ENCODE assay signal across 4 cellular contexts in genomic region chr14:73349091-73349490, GRCh38.
DNase-seq lines count a peak whose midpoint lies in the region; ATAC-seq, FAIRE-seq and TF ChIP-seq lines count a peak whose summit lies in the region.
"Not testable (repeated sequence)": the region's sequence is repeated elsewhere in the genome, so short reads cannot be mapped to it uniquely, and the experiment has no call there.

No MANE protein-coding gene starts in this region.

- FAIRE-seq in HepG2 (lab: Jason Lieb, UNC): not testable (repeated sequence)

- H3K27ac ChIP-seq in cardiac muscle cell: peak overlapping the region; percentile 64
- H3K27ac ChIP-seq in HepG2 (ENCODE audit: extremely low read length, insufficient read depth, low read length); liver (ENCODE audit: low read depth in 1 of 2, low read length in 2 of 2): not testable (repeated sequence)

- H2AFZ ChIP-seq in HepG2 (ENCODE audit: low read length): not testable (repeated sequence)

- CTCF ChIA-PET in HepG2 (lab: Yijun Ruan, JAX; ENCODE audit: low intra/inter-chr PET ratio, low total read pairs): not testable (repeated sequence)

- WGBS in HepG2 (ENCODE audit: low lambda C conversion rate): 93% methylated on average over 3 of the region's 3 CpGs
- 51% methylated on average over 3 of the region's 3 CpGs for WGBS in liver

- not testable (repeated sequence) for H3K4me2 ChIP-seq in HepG2 (ENCODE audit: low read depth, low read length)

- H3K36me3 ChIP-seq in cardiac muscle cell; HepG2 (replicated peaks in 1 of 2; ENCODE audit: control insufficient read depth in 1 of 2, insufficient read depth in 2 of 2, low read length in 2 of 2); liver (ENCODE audit: control insufficient read depth in 4 of 4, insufficient read depth in 3 of 4, low read depth in 1 of 4, low read length in 3 of 4): not testable (repeated sequence)

- BruUV-seq in HepG2 (replicated peaks; lab: Mats Ljungman, UMichigan): not testable (repeated sequence)

- H3K9me3 ChIP-seq in cardiac muscle cell (ENCODE audit: low read depth); HepG2 (ENCODE audit: low read length); liver (ENCODE audit: control insufficient read depth in 4 of 4, low read length in 3 of 4): not testable (repeated sequence)

- in situ Hi-C loops in HepG2 (cut with HindIII; ENCODE audit: extremely low pct_ligation_motif_present, low pct_unique_long_range_greater_than_20kb): not testable (repeated sequence)

- H3K4me1 ChIP-seq in cardiac muscle cell (ENCODE audit: low read depth); HepG2 (ENCODE audit: insufficient read depth, low read length); liver (ENCODE audit: control insufficient read depth in 4 of 4, insufficient read depth in 4 of 4, low read length in 3 of 4): not testable (repeated sequence)

- not testable (repeated sequence) for DNase-seq in cardiac muscle cell (ENCODE audit: low read depth in 1 of 2, low spot score in 1 of 2); HepG2 (ENCODE audit: low spot score)
- peak; percentile 57 for DNase-seq in left lobe of liver (ENCODE audit: low spot score)

- TF ChIP-seq POLR2A in HepG2 (IDR thresholded peaks at IDR 0.05; ENCODE audit: insufficient read depth in 1 of 2, low read depth in 2 of 2, low read length in 2 of 2): not testable (repeated sequence)

- H3K27me3 ChIP-seq in cardiac muscle cell; HepG2 (ENCODE audit: control insufficient read depth in 1 of 2, insufficient read depth in 2 of 2, low read length in 2 of 2); liver (ENCODE audit: control insufficient read depth in 4 of 4, insufficient read depth in 4 of 4, low read length in 3 of 4): not testable (repeated sequence)

- TF ChIP-seq CTCF in cardiac muscle cell (IDR thresholded peaks at IDR 0.05; ENCODE audit: low read depth, low read length); HepG2 (CRISPR knock-in tag; IDR thresholded peaks at IDR 0.05); liver (IDR thresholded peaks at IDR 0.05; ENCODE audit: low read depth, low read length, missing input control): not testable (repeated sequence)

- POLR2A ChIA-PET in HepG2 (lab: Yijun Ruan, JAX): not testable (repeated sequence)

- not testable (repeated sequence) for TF ChIP-seq RAD21 in HepG2 (CRISPR knock-in tag; IDR thresholded peaks at IDR 0.05); liver (IDR thresholded peaks at IDR 0.05)

- H3K79me2 ChIP-seq in HepG2 (ENCODE audit: insufficient read depth, low read length): not testable (repeated sequence)

- H3K9ac ChIP-seq in HepG2 (ENCODE audit: insufficient read depth, low read depth, low read length); liver (ENCODE audit: low read depth in 1 of 2, low read length in 2 of 2): not testable (repeated sequence)

- ATAC-seq in left lobe of liver: peak; percentile 77
- ATAC-seq in HepG2: not testable (repeated sequence)

- H4K20me1 ChIP-seq in HepG2 (ENCODE audit: insufficient read depth, low read length): not testable (repeated sequence)

- not testable (repeated sequence) for H3K4me3 ChIP-seq in cardiac muscle cell; HepG2 (replicated peaks in 1 of 3; ENCODE audit: insufficient read depth in 1 of 3, low read depth in 2 of 3, low read length in 3 of 3); liver (ENCODE audit: low read depth in 1 of 3, low read length in 3 of 3)

- intact Hi-C loops in HepG2 (cut with micrococcal nuclease; ENCODE audit: unreplicated experiment): not testable (repeated sequence)

- TF ChIP-seq EP300 in HepG2 (IDR thresholded peaks at IDR 0.05; ENCODE audit: low read depth in 2 of 2, low read length in 2 of 2); HepG2 (CRISPR knock-in tag; IDR thresholded peaks at IDR 0.05; ENCODE audit: borderline replicate concordance): not testable (repeated sequence)

TF ChIP-seq in HepG2, 621 proteins besides CTCF, POLR2A, EP300 and RAD21:
- TF ChIP-seq RARA (CRISPR knock-in tag; IDR thresholded peaks at IDR 0.05) (peak; percentile 51), NR2F6 (IDR thresholded peaks at IDR 0.05) (peak; percentile 31; the same call in 1 of the 2 replicates), NR2F6 (CRISPR knock-in tag; IDR thresholded peaks at IDR 0.05) (0 out of 2 replicates have a peak, but pooled peaks have one; percentile 23)

TF ChIP-seq in liver, 16 proteins besides CTCF, POLR2A, EP300 and RAD21:
- peak; percentile 26 to 43 for TF ChIP-seq HNF4A (conservative IDR thresholded peaks at IDR 0.05)
- peak; percentile 58 for TF ChIP-seq NR2F2 (IDR thresholded peaks at IDR 0.05)
- TF ChIP-seq RXRA (IDR thresholded peaks at IDR 0.05): peak; percentile 76 to 86
- TF ChIP-seq SP1 (IDR thresholded peaks at IDR 0.05): peak; percentile 11
